In the genomic region with DNA sequence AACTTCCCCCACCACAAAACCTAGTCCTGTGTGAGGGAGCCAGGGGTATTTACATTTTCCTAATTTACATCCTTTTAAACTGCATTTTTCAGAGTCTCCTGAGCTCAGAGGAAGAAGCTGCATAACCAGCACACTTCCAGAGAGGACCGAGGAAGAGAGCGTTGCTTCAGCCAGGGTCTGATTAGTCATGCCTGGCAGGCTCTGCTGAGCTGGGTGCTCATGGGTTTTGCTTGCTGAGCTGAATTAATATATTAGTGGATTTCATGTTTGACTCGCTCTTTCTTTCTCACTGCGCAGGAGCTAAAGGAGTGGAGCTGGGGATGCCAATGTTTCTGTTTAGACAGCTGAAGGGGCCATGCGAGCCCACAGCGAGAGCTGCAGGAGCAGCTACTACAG, we compare ENCODE assay signal across 11 cellular contexts.
DNase-seq lines count a peak whose midpoint lies in the region; ATAC-seq and TF ChIP-seq lines count a peak whose summit lies in the region.
"Had no signal": no experiment of that assay in that cellular context is flagged by ENCODE, and none has a peak within 500 bp of the region (broad histone marks: within the 10 kb centered on the region; RNA-seq: fewer than 3 reads in every experiment).

No MANE protein-coding gene starts in this region.

- no peak overlapping the region for H3K4me3 Mint-ChIP-seq in activated CD8-positive, alpha-beta memory T cell treated with anti-CD3 and anti-CD28 coated beads, Interleukin-2, amount 10 ng/mL, durations not matched to agents 7 days and 5 days
- H3K4me3 Mint-ChIP-seq: activated B cell treated with CpG ODN at 0.5 μM for 24 hours, neural crest cell had no signal

- H3K9me3 ChIP-seq in thyroid gland (no peaks in the 10 kb centered on the region), lower lobe of right lung (no peaks in the 10 kb centered on the region)

- H3K9me3 Mint-ChIP-seq in activated CD8-positive, alpha-beta memory T cell treated with anti-CD3 and anti-CD28 coated beads, Interleukin-2, amount 10 ng/mL, durations not matched to agents 7 days and 5 days (ENCODE audit: low read depth): no peaks in the 10 kb centered on the region
- H3K9me3 Mint-ChIP-seq: activated B cell treated with CpG ODN at 0.5 μM for 24 hours; activated naive CD4-positive, alpha-beta T cell treated with anti-CD3 and anti-CD28 coated beads, Interleukin-2, amount 50 U/mL, for 72 hours; neural crest cell had no signal

- H3K27me3 ChIP-seq in thyroid gland (no peaks in the 10 kb centered on the region), lower lobe of right lung (ENCODE audit: low read depth) (no peaks in the 10 kb centered on the region)

- no peaks in the 10 kb centered on the region for H3K36me3 Mint-ChIP-seq in activated CD8-positive, alpha-beta memory T cell treated with anti-CD3 and anti-CD28 coated beads, Interleukin-2, amount 10 ng/mL, durations not matched to agents 7 days and 5 days
- H3K36me3 Mint-ChIP-seq: activated naive CD4-positive, alpha-beta T cell treated with anti-CD3 and anti-CD28 coated beads, Interleukin-2, amount 50 U/mL, for 72 hours had no signal

- peaks cover 6% of the 10 kb centered on the region for H3K27me3 Mint-ChIP-seq in activated CD8-positive, alpha-beta memory T cell treated with anti-CD3 and anti-CD28 coated beads, Interleukin-2, amount 10 ng/mL, durations not matched to agents 7 days and 5 days
- H3K27me3 Mint-ChIP-seq: activated B cell treated with CpG ODN at 0.5 μM for 24 hours had no signal

- DNase-seq in M059J (ENCODE audit: low read depth): peak; percentile 75
- DNase-seq in cardiac fibroblast (ENCODE audit: low read depth in 2 of 2): peak; percentile 65 to 68
- peak; percentile 54 for DNase-seq in kidney glomerular epithelial cell (lab: John Stamatoyannopoulos, UW)
- DNase-seq in thyroid gland: peak; percentile 71 to 82
- no peak for DNase-seq in lower lobe of right lung
- DNase-seq in activated CD8-positive, alpha-beta memory T cell treated with anti-CD3 and anti-CD28 coated beads, Interleukin-2, amount 10 ng/mL, durations not matched to agents 7 days and 5 days: no peak
- DNase-seq: activated B cell treated with CpG ODN at 0.5 μM for 24 hours, GDM1 had no signal

- H3K27ac ChIP-seq in thyroid gland: peak overlapping the region; percentile 83 to 90 (median 85)
- no peak overlapping the region for H3K27ac ChIP-seq in lower lobe of right lung

- intact Hi-C loops in thyroid gland (cut with DNase I): no loop called here
- intact Hi-C loops in lower lobe of right lung (cut with DNase I): no loop called here

- H3K4me1 Mint-ChIP-seq in activated CD8-positive, alpha-beta memory T cell treated with anti-CD3 and anti-CD28 coated beads, Interleukin-2, amount 10 ng/mL, durations not matched to agents 7 days and 5 days: no peaks in the 10 kb centered on the region
- H3K4me1 Mint-ChIP-seq: activated B cell treated with CpG ODN at 0.5 μM for 24 hours had no signal

- TF ChIP-seq CTCF in cardiac fibroblast (IDR thresholded peaks at IDR 0.05; ENCODE audit: low read depth, low read length) (no peak), thyroid gland (IDR thresholded peaks at IDR 0.05) (no peak), lower lobe of right lung (IDR thresholded peaks at IDR 0.05) (no peak)

- H3K27ac Mint-ChIP-seq in activated CD8-positive, alpha-beta memory T cell treated with anti-CD3 and anti-CD28 coated beads, Interleukin-2, amount 10 ng/mL, durations not matched to agents 7 days and 5 days: no peak overlapping the region
- H3K27ac Mint-ChIP-seq: activated B cell treated with CpG ODN at 0.5 μM for 24 hours; activated naive CD4-positive, alpha-beta T cell treated with anti-CD3 and anti-CD28 coated beads, Interleukin-2, amount 50 U/mL, for 72 hours had no signal

- 22 to 27% methylated on average over 6 of the region's 6 CpGs for WGBS in thyroid gland, 2 donors

- H3K4me3 ChIP-seq in cardiac fibroblast (replicated peaks in 1 of 2; ENCODE audit: low read depth in 2 of 2, low read length in 2 of 2) (no peak overlapping the region), thyroid gland (replicated peaks in 1 of 3) (no peak overlapping the region), lower lobe of right lung (no peak overlapping the region)

- H3K36me3 ChIP-seq in thyroid gland: no peaks in the 10 kb centered on the region
- no peaks in the 10 kb centered on the region for H3K36me3 ChIP-seq in lower lobe of right lung

- H3K4me1 ChIP-seq in thyroid gland (peaks cover 37 to 60% of the 10 kb centered on the region in 2 donors), lower lobe of right lung (no peaks in the 10 kb centered on the region)

- CTCF ChIA-PET in activated CD8-positive, alpha-beta memory T cell treated with anti-CD3 and anti-CD28 coated beads, Interleukin-2, amount 10 ng/mL, durations not matched to agents 7 days and 5 days (lab: Charles Lee): no interaction called here

- no peak for TF ChIP-seq POLR2A in thyroid gland (IDR thresholded peaks at IDR 0.05)

- ATAC-seq in GM19467 (IDR thresholded peaks at IDR 0.05; ENCODE audit: unreplicated experiment): no peak
- no peak for ATAC-seq in lower lobe of right lung
- no peak for ATAC-seq in activated CD8-positive, alpha-beta memory T cell treated with anti-CD3 and anti-CD28 coated beads, Interleukin-2, amount 10 ng/mL, durations not matched to agents 7 days and 5 days
- ATAC-seq: activated naive CD4-positive, alpha-beta T cell treated with anti-CD3 and anti-CD28 coated beads, Interleukin-2, amount 50 U/mL, for 72 hours had no signal

Comparison
In these comparisons a context has a peak if more than half of its experiments do, and no peak if none do; other contexts are left out.
1. DNase-seq: peak in M059J (single experiment), cardiac fibroblast (2 of 2), kidney glomerular epithelial cell (single experiment) and thyroid gland (2 of 2); none in lower lobe of right lung (single experiment) and activated CD8-positive, alpha-beta memory T cell treated with anti-CD3 and anti-CD28 coated beads, Interleukin-2, amount 10 ng/mL, durations not matched to agents 7 days and 5 days (single experiment).